ENCODE assay signal across 28 cellular contexts in the genomic region with DNA sequence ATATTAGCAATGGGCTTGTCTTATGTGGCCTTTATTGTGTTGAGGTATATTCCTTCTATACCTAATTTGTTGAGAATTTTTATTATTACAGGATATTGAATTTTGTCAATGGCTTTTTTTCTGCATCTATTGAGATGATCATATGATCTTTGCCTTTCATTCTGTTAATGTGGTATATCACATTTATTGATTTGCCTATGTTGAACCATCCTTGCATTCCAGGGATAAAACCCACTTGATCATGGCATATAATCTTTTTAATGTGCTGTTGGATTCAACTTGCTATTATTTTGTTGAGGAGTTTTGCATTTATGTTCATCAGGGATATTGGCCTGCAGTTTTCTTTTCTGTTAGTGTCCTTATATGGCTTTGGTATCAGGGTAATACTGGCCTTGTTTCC.
"Had no signal": no experiment of that assay in that cellular context is flagged by ENCODE, and none has a peak within 500 bp of the region (broad histone marks: within the 10 kb centered on the region; RNA-seq: fewer than 3 reads in every experiment).

No MANE protein-coding gene starts in this region.

- H3K79me2 ChIP-seq: parathyroid adenoma had no signal

- H3K4me1 ChIP-seq: neural progenitor cell, parathyroid adenoma, psoas muscle, right lobe of liver, sigmoid colon, stomach, thyroid gland, upper lobe of left lung, vagina had no signal

- H3K4me2 ChIP-seq: neural progenitor cell had no signal

- H3K4me3 Mint-ChIP-seq: nephron; neural progenitor cell; stimulated activated effector memory CD8-positive, alpha-beta T cell treated with anti-CD3 and anti-CD28 coated beads, Interleukin-12 subunit alpha, Interleukin-12 subunit beta, amount 100 ng/mL, for 72 hours; stimulated activated naive B cell treated with anti-CD40 and anti-IgM and Interleukin-4, amounts not matched to agents 10 μg/mL and 1 μg/mL and 100 μg/mL, for 72 hours; stimulated activated naive CD8-positive, alpha-beta T cell treated with anti-CD3 and anti-CD28 coated beads, Interleukin-15, Interleukin-2, amounts not matched to agents 100 ng/mL and 50 ng/mL, for 24 hours had no signal

- H3K36me3 Mint-ChIP-seq: neural progenitor cell; stimulated activated effector memory CD8-positive, alpha-beta T cell treated with anti-CD3 and anti-CD28 coated beads, Interleukin-12 subunit alpha, Interleukin-12 subunit beta, amount 100 ng/mL, for 72 hours had no signal

- H3K27ac Mint-ChIP-seq: nephron; neural progenitor cell; progenitor cell of endocrine pancreas; stimulated activated effector memory CD8-positive, alpha-beta T cell treated with anti-CD3 and anti-CD28 coated beads, Interleukin-12 subunit alpha, Interleukin-12 subunit beta, amount 100 ng/mL, for 72 hours; stimulated activated naive B cell treated with anti-CD40 and anti-IgM and Interleukin-4, amounts not matched to agents 10 μg/mL and 1 μg/mL and 100 μg/mL, for 72 hours; stimulated activated naive CD8-positive, alpha-beta T cell treated with anti-CD3 and anti-CD28 coated beads, Interleukin-15, Interleukin-2, amounts not matched to agents 100 ng/mL and 50 ng/mL, for 24 hours had no signal

- ATAC-seq: psoas muscle; right cardiac atrium; right lobe of liver; stimulated activated effector memory CD8-positive, alpha-beta T cell treated with anti-CD3 and anti-CD28 coated beads, Interleukin-12 subunit alpha, Interleukin-12 subunit beta, amount 100 ng/mL, for 72 hours; stimulated activated naive B cell treated with anti-CD40 and anti-IgM and Interleukin-4, amounts not matched to agents 10 μg/mL and 1 μg/mL and 100 μg/mL, for 72 hours had no signal

- H3K4me1 Mint-ChIP-seq: neural progenitor cell; stimulated activated effector memory CD8-positive, alpha-beta T cell treated with anti-CD3 and anti-CD28 coated beads, Interleukin-12 subunit alpha, Interleukin-12 subunit beta, amount 100 ng/mL, for 72 hours; stimulated activated naive B cell treated with anti-CD40 and anti-IgM and Interleukin-4, amounts not matched to agents 10 μg/mL and 1 μg/mL and 100 μg/mL, for 72 hours had no signal

- H3K4me3 ChIP-seq: neural progenitor cell, ovary, psoas muscle, right lobe of liver, sigmoid colon, stomach, thoracic aorta, thyroid gland, tibial nerve, upper lobe of left lung, vagina had no signal

- H3K9me3 ChIP-seq: thyroid gland, vagina had no signal

- H3K27me3 ChIP-seq: neural progenitor cell, ovary, right lobe of liver, sigmoid colon, stomach, thyroid gland, tibial nerve, upper lobe of left lung, vagina had no signal

- H3K9ac ChIP-seq: neural progenitor cell, parathyroid adenoma had no signal

- DNase-seq: occipital lobe; ovary; posterior cingulate gyrus; psoas muscle; right cardiac atrium; right lobe of liver; sigmoid colon; small intestine; stimulated activated CD4-positive, alpha-beta T cell treated with anti-CD3 and anti-CD28 coated beads, Interleukin-15, amount 100 ng/mL, for 24 hours; stimulated activated CD4-positive, alpha-beta T cell treated with anti-CD3 and anti-CD28 coated beads, Interleukin-2, amount 100 ng/mL, for 24 hours; stimulated activated CD4-positive, alpha-beta T cell treated with anti-CD3 and anti-CD28 coated beads, Interleukin-2, amount 100 ng/mL, for 48 hours; stimulated activated CD4-positive, alpha-beta T cell treated with anti-CD3 and anti-CD28 coated beads, Interleukin-4, amount 100 ng/mL, for 24 hours; stimulated activated naive B cell treated with anti-CD40 and anti-IgM and Interleukin-4, amounts not matched to agents 10 μg/mL and 1 μg/mL and 100 μg/mL, for 72 hours; stimulated activated naive CD4-positive, alpha-beta T cell treated with Interleukin-2 at 50 U/mL for 16 hours; stomach; thyroid gland; trophoblast cell; upper lobe of left lung had no signal

- H3K27ac ChIP-seq: neural progenitor cell, ovary, parathyroid adenoma, psoas muscle, right lobe of liver, sigmoid colon, stomach, thoracic aorta, thyroid gland, tibial nerve, upper lobe of left lung, vagina had no signal

- FAIRE-seq: small intestine, urothelium cell line had no signal

- H2AFZ ChIP-seq: neural progenitor cell, parathyroid adenoma had no signal

- H3K36me3 ChIP-seq: neural progenitor cell, ovary, right lobe of liver, sigmoid colon, stomach, thoracic aorta, thyroid gland, tibial nerve, upper lobe of left lung, vagina had no signal

- H3K27me3 Mint-ChIP-seq: progenitor cell of endocrine pancreas had no signal
